ENCODE assay signal across 10 cellular contexts in genomic region chr21:38438476-38438893, GRCh38. TPM values are rescaled to one million over a fixed set of nuclear protein-coding genes. Genes with fewer than 3 reads are reported as not detected.
DNase-seq lines count a peak whose midpoint lies in the region; ATAC-seq and TF ChIP-seq lines count a peak whose summit lies in the region.
"Had no signal": no experiment of that assay in that cellular context is flagged by ENCODE, and none has a peak within 500 bp of the region (broad histone marks: within the 10 kb centered on the region; RNA-seq: fewer than 3 reads in every experiment).

No MANE protein-coding gene starts in this region.

- DNase-seq in CD1c-positive myeloid dendritic cell (ENCODE audit: extremely low spot score) = peak; percentile 47
- DNase-seq in PC-3 = peak; percentile 16
- peak; percentile 99 for DNase-seq in fibroblast of pulmonary artery (ENCODE audit: low read depth)
- DNase-seq in GDM1 (lab: John Stamatoyannopoulos, UW) = no peak
- no peak for DNase-seq in NCI-H1105 treated with DMSO at 0.1 percent for 48 hours (lab: John Stamatoyannopoulos, UW)
- DNase-seq in NCI-H748 treated with DMSO at 0.1 percent for 48 hours (lab: John Stamatoyannopoulos, UW) = no peak
- DNase-seq in stimulated activated CD4-positive, alpha-beta T cell treated with anti-CD3 and anti-CD28 coated beads, Interleukin-1b, Interleukin-23, amount 100 ng/mL, for 48 hours = no peak
- DNase-seq: CD4-positive, alpha-beta T cell had no signal

- H3K4me1 Mint-ChIP-seq in nephron = peaks cover 57% of the 10 kb centered on the region

- H2AFZ ChIP-seq in PC-3 (ENCODE audit: low read length) = no peak overlapping the region

- no peaks in the 10 kb centered on the region for H3K9me3 Mint-ChIP-seq in nephron
- H3K9me3 Mint-ChIP-seq: CD4-positive, alpha-beta T cell had no signal

- TF ChIP-seq CTCF in PC-3 (conservative IDR thresholded peaks at IDR 0.05; ENCODE audit: low read depth, low read length) = no peak
- TF ChIP-seq CTCF in fibroblast of pulmonary artery (IDR thresholded peaks at IDR 0.05; ENCODE audit: low read length, missing control alignments) = no peak
- TF ChIP-seq CTCF in nephron (IDR thresholded peaks at IDR 0.05; ENCODE audit: unreplicated experiment in 3 of 3) = no peak

- H3K27me3 Mint-ChIP-seq in nephron (ENCODE audit: low read depth) = no peaks in the 10 kb centered on the region
- H3K27me3 Mint-ChIP-seq: CD4-positive, alpha-beta T cell had no signal

- H3K4me3 ChIP-seq in PC-3 (ENCODE audit: low read length) (no peak overlapping the region), fibroblast of pulmonary artery (replicated peaks; ENCODE audit: low read depth, low read length) (no peak overlapping the region)
- H3K4me3 ChIP-seq: prostate gland had no signal

- peak overlapping the region in 1 of 3 experiments; percentile 19 for H3K4me3 Mint-ChIP-seq in nephron
- H3K4me3 Mint-ChIP-seq: CD4-positive, alpha-beta T cell had no signal

- H3K9ac ChIP-seq in PC-3 (ENCODE audit: low read length) = no peak overlapping the region

- H3K9me3 ChIP-seq in PC-3 (ENCODE audit: low read length) = no peaks in the 10 kb centered on the region
- H3K9me3 ChIP-seq: prostate gland had no signal

- ATAC-seq in PC-3 = no peak

- H3K79me2 ChIP-seq in PC-3 (ENCODE audit: low read length) = no peaks in the 10 kb centered on the region

- H3K27ac ChIP-seq in PC-3 (ENCODE audit: low read length) = no peak overlapping the region
- H3K27ac ChIP-seq: prostate gland had no signal

- no peaks in the 10 kb centered on the region for H3K9me2 ChIP-seq in PC-3 (replicated peaks; ENCODE audit: low read length)

- H3K4me1 ChIP-seq in PC-3 (ENCODE audit: insufficient read depth, low read length) = peaks cover 12% of the 10 kb centered on the region
- H3K4me1 ChIP-seq: prostate gland had no signal

- no peaks in the 10 kb centered on the region for H3K36me3 Mint-ChIP-seq in nephron (ENCODE audit: low read depth)

- peak overlapping the region; percentile 22 to 92 (median 34) for H3K27ac Mint-ChIP-seq in nephron
- H3K27ac Mint-ChIP-seq: CD4-positive, alpha-beta T cell had no signal

- H4K20me1 ChIP-seq in PC-3 (ENCODE audit: low read length) = no peaks in the 10 kb centered on the region

- no TSS peak for BruUV-seq in PC-3 (replicated peaks; lab: Mats Ljungman, UMichigan)

- H3K4me2 ChIP-seq in PC-3 (ENCODE audit: low read length) = no peak overlapping the region

- H3K27me3 ChIP-seq in PC-3 (ENCODE audit: low read length) = no peaks in the 10 kb centered on the region

- POLR2A ChIA-PET in PC-3 (lab: Charles Lee; ENCODE audit: unreplicated experiment) = no interaction called here

- H3K36me3 ChIP-seq in PC-3 (ENCODE audit: low read depth, low read length) = no peaks in the 10 kb centered on the region
- H3K36me3 ChIP-seq: prostate gland had no signal

- CTCF ChIA-PET in PC-3 (lab: Charles Lee) = no interaction called here

- intact Hi-C loops in PC-3 (cut with micrococcal nuclease) = no loop called here

- no peaks in the 10 kb centered on the region for H3F3A ChIP-seq in PC-3 (ENCODE audit: low read length, unreplicated experiment)

RNA-seq across cellular contexts. Expression of gene ERG, which starts 59.8 kb away (rescaled TPM):
- total RNA-seq in PC-3 (2014; rRNA removed) = not detected in 2 replicates
- total RNA-seq: CD4-positive, alpha-beta T cell had no signal

Comparison
In these comparisons a context has a peak if more than half of its experiments do, and no peak if none do; other contexts are left out.
1. DNase-seq: peak in CD1c-positive myeloid dendritic cell (single experiment), PC-3 (single experiment) and fibroblast of pulmonary artery (single experiment); none in GDM1 (single experiment), NCI-H1105 treated with DMSO at 0.1 percent for 48 hours (single experiment), NCI-H748 treated with DMSO at 0.1 percent for 48 hours (single experiment) and stimulated activated CD4-positive, alpha-beta T cell treated with anti-CD3 and anti-CD28 coated beads, Interleukin-1b, Interleukin-23, amount 100 ng/mL, for 48 hours (single experiment).